ENCODE assay signal across 9 cellular contexts in the genomic region with DNA sequence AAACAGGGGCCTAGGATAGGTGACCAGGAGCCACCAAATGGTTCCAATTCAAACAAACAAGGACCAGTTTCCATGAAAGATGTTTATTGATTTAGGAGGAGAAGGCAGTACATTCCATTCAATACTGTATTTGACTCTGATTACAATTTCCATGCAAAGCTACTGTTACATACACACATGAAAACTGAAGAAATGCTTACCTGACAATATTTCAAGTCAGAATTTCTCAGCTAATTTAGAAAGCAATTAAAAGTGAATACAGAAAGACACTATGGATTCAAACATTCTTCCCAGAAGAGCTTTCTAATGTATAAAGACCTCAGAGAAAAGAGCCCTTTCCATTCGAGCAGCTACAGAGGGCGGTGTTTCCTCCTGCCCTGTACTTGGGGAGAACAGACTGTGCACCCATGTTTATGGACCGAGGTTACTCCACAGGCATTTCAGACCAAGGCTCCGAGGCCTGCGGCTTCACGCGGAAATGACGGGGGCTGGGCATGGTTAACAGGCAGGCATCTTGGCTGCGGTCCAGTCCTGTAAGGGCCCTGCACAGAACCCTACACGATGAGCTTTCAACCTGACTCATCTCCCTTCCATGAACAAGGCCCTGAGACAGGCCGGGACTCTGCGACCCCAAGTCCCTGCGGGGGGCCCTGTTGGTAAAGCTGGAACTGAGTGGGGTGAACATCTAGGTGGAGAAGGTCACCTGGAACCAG. TPM values are rescaled to one million over a fixed set of nuclear protein-coding genes. Genes with fewer than 3 reads are reported as not detected.
A peak's percentile ranks its signal among the peaks of the same experiment; 100 is the strongest.
DNase-seq lines count a peak whose midpoint lies in the region; ATAC-seq, FAIRE-seq and TF ChIP-seq lines count a peak whose summit lies in the region.
"Had no signal": no experiment of that assay in that cellular context is flagged by ENCODE, and none has a peak within 500 bp of the region (broad histone marks: within the 10 kb centered on the region; RNA-seq: fewer than 3 reads in every experiment).

No MANE protein-coding gene starts in this region.

- WGBS in hepatocyte (ENCODE audit: low lambda C conversion rate, missing lambda C conversion rate) = 66% methylated on average over 13 of the region's 13 CpGs

- intact Hi-C loops in activated T-helper 2 cell treated with anti-CD3 and anti-CD28 coated beads, Interferon-gamma antibody, Interleukin-2, Interleukin-4, amounts not matched to agents 10 μg/mL and 5 μg/mL and 100 μg/mL, durations not matched to agents 14 hours and 24 hours and 36 hours (cut with micrococcal nuclease) = no loop called here
- intact Hi-C loops in dorsolateral prefrontal cortex (cut with DNase I) = no loop called here
- intact Hi-C loops in kidney (cut with DNase I) = no loop called here

- no peak overlapping the region for H3K9ac ChIP-seq in kidney (ENCODE audit: low read length in 2 of 2)

- H2AFZ ChIP-seq in hepatocyte = no peak overlapping the region

- H3K36me3 ChIP-seq in hepatocyte (replicated peaks; ENCODE audit: insufficient read depth, low read depth) (peaks cover 8% of the 10 kb centered on the region), kidney (ENCODE audit: control insufficient read depth in 1 of 2, insufficient read depth in 2 of 2, low read length in 2 of 2) (peaks cover 40 to 54% of the 10 kb centered on the region in 2 donors)

- no peaks in the 10 kb centered on the region for H4K20me1 ChIP-seq in hepatocyte (ENCODE audit: insufficient read depth, poor library complexity, severe bottlenecking)

- no peaks in the 10 kb centered on the region for H3K4me1 ChIP-seq in hepatocyte (ENCODE audit: insufficient read depth)
- H3K4me1 ChIP-seq in kidney (ENCODE audit: control insufficient read depth in 1 of 2, insufficient read depth in 1 of 2, low read depth in 1 of 2, low read length in 2 of 2) = peaks cover 0 to 6% of the 10 kb centered on the region in 2 donors

- H3K4me1 Mint-ChIP-seq in activated T-helper 2 cell treated with anti-CD3 and anti-CD28 coated beads, Interferon-gamma antibody, Interleukin-2, Interleukin-4, amounts not matched to agents 10 μg/mL and 5 μg/mL and 100 μg/mL, durations not matched to agents 14 hours and 24 hours and 36 hours (ENCODE audit: low read depth) = peaks cover 10% of the 10 kb centered on the region

- no peaks in the 10 kb centered on the region for H3K9me3 Mint-ChIP-seq in activated T-helper 2 cell treated with anti-CD3 and anti-CD28 coated beads, Interferon-gamma antibody, Interleukin-2, Interleukin-4, amounts not matched to agents 10 μg/mL and 5 μg/mL and 100 μg/mL, durations not matched to agents 14 hours and 24 hours and 36 hours
- H3K9me3 Mint-ChIP-seq: dendritic cell treated with granulocyte-macrophage colony-stimulating factor and Interleukin-4, amounts not matched to agents 40 ng/mL and 50 ng/mL, for 4 days had no signal

- no peaks in the 10 kb centered on the region for H3K9me3 ChIP-seq in hepatocyte (ENCODE audit: low read depth)
- H3K9me3 ChIP-seq in kidney (ENCODE audit: control insufficient read depth in 1 of 2, low read length in 2 of 2) = no peaks in the 10 kb centered on the region

- no peak overlapping the region for H3K4me3 ChIP-seq in hepatocyte
- H3K4me3 ChIP-seq in dorsolateral prefrontal cortex = no peak overlapping the region
- H3K4me3 ChIP-seq in kidney (ENCODE audit: low read length in 2 of 2) = no peak overlapping the region

- peak overlapping the region; percentile 33 for H3K27ac Mint-ChIP-seq in activated T-helper 2 cell treated with anti-CD3 and anti-CD28 coated beads, Interferon-gamma antibody, Interleukin-2, Interleukin-4, amounts not matched to agents 10 μg/mL and 5 μg/mL and 100 μg/mL, durations not matched to agents 14 hours and 24 hours and 36 hours
- H3K27ac Mint-ChIP-seq: dendritic cell treated with granulocyte-macrophage colony-stimulating factor and Interleukin-4, amounts not matched to agents 40 ng/mL and 50 ng/mL, for 4 days had no signal

- no peak overlapping the region for H3K4me2 ChIP-seq in hepatocyte

- FAIRE-seq in kidney (lab: Jason Lieb, UNC) = no peak

- DNase-seq in DMS79 (lab: John Stamatoyannopoulos, UW) (peak; percentile 52), NCI-H2107 (lab: John Stamatoyannopoulos, UW) (peak; percentile 52), hepatocyte (ENCODE audit: low spot score) (peak; percentile 82), NCI-H1092 treated with DMSO at 0.1 percent for 48 hours (lab: John Stamatoyannopoulos, UW) (no peak), dorsolateral prefrontal cortex (no peak), kidney (no peak)
- DNase-seq in activated T-helper 2 cell treated with anti-CD3 and anti-CD28 coated beads, Interferon-gamma antibody, Interleukin-2, Interleukin-4, amounts not matched to agents 10 μg/mL and 5 μg/mL and 100 μg/mL, durations not matched to agents 14 hours and 24 hours and 36 hours (ENCODE audit: low spot score) = no peak

- H3K27ac ChIP-seq in hepatocyte (peak overlapping the region; percentile 55), dorsolateral prefrontal cortex (peak overlapping the region in 2 of 59 donors; percentile 7 to 63), kidney (ENCODE audit: low read depth in 2 of 2, low read length in 2 of 2) (no peak overlapping the region)

- TF ChIP-seq CTCF in hepatocyte (IDR thresholded peaks at IDR 0.05; ENCODE audit: poor library complexity) = no peak
- TF ChIP-seq CTCF in dorsolateral prefrontal cortex (IDR thresholded peaks at IDR 0.05 in 54 of 56, conservative IDR thresholded peaks at IDR 0.05 in 2 of 56; ENCODE audit: low read depth in 1 of 56, partially characterized antibody in 56 of 56) = no peak
- no peak for TF ChIP-seq CTCF in kidney (IDR thresholded peaks at IDR 0.05; ENCODE audit: borderline replicate concordance, extremely low read depth, insufficient read depth)

- no peaks in the 10 kb centered on the region for H3K27me3 Mint-ChIP-seq in activated T-helper 2 cell treated with anti-CD3 and anti-CD28 coated beads, Interferon-gamma antibody, Interleukin-2, Interleukin-4, amounts not matched to agents 10 μg/mL and 5 μg/mL and 100 μg/mL, durations not matched to agents 14 hours and 24 hours and 36 hours (ENCODE audit: low read depth)
- H3K27me3 Mint-ChIP-seq: dendritic cell treated with granulocyte-macrophage colony-stimulating factor and Interleukin-4, amounts not matched to agents 40 ng/mL and 50 ng/mL, for 4 days had no signal

- no peak for ATAC-seq in HG02642 (IDR thresholded peaks at IDR 0.05; ENCODE audit: poor library complexity, unreplicated experiment)

- H3K36me3 Mint-ChIP-seq in activated T-helper 2 cell treated with anti-CD3 and anti-CD28 coated beads, Interferon-gamma antibody, Interleukin-2, Interleukin-4, amounts not matched to agents 10 μg/mL and 5 μg/mL and 100 μg/mL, durations not matched to agents 14 hours and 24 hours and 36 hours (ENCODE audit: low read depth) = peaks cover 58% of the 10 kb centered on the region

- no peak overlapping the region for H3K4me3 Mint-ChIP-seq in activated T-helper 2 cell treated with anti-CD3 and anti-CD28 coated beads, Interferon-gamma antibody, Interleukin-2, Interleukin-4, amounts not matched to agents 10 μg/mL and 5 μg/mL and 100 μg/mL, durations not matched to agents 14 hours and 24 hours and 36 hours (ENCODE audit: low read depth)
- H3K4me3 Mint-ChIP-seq: dendritic cell treated with granulocyte-macrophage colony-stimulating factor and Interleukin-4, amounts not matched to agents 40 ng/mL and 50 ng/mL, for 4 days had no signal

- H3K27me3 ChIP-seq in hepatocyte (no peaks in the 10 kb centered on the region), dorsolateral prefrontal cortex (no peaks in the 10 kb centered on the region)

- H3K9me2 ChIP-seq in hepatocyte (replicated peaks; ENCODE audit: insufficient read depth) = no peaks in the 10 kb centered on the region

- H3K79me2 ChIP-seq in hepatocyte = no peaks in the 10 kb centered on the region

RNA-seq across cellular contexts. Expression of gene TCFL5, which starts 25.7 kb away (rescaled TPM):
- 5.7 and 7.1 TPM in 2 replicates for total RNA-seq in activated T-helper 2 cell treated with anti-CD3 and anti-CD28 coated beads, Interferon-gamma antibody, Interleukin-2, Interleukin-4, amounts not matched to agents 10 μg/mL and 5 μg/mL and 100 μg/mL, durations not matched to agents 14 hours and 24 hours and 36 hours
- total RNA-seq in hepatocyte = 9.1 and 9.5 TPM in 2 replicates
- polyA plus RNA-seq in hepatocyte = 8.5 and 10.5 TPM in 2 replicates
- total RNA-seq in dorsolateral prefrontal cortex = 10 to 100 TPM; 15.1 to 52.2 (median 27.7) TPM
- total RNA-seq in kidney = 11.5 TPM
- polyA plus RNA-seq in kidney (ENCODE audit: insufficient read depth, low read depth, low replicate concordance) = 6.1 TPM

RNA-seq across cellular contexts. Expression of gene DIDO1, which starts 39.0 kb away (rescaled TPM):
- total RNA-seq in activated T-helper 2 cell treated with anti-CD3 and anti-CD28 coated beads, Interferon-gamma antibody, Interleukin-2, Interleukin-4, amounts not matched to agents 10 μg/mL and 5 μg/mL and 100 μg/mL, durations not matched to agents 14 hours and 24 hours and 36 hours = 57.9 and 59.8 TPM in 2 replicates
- 31.5 and 31.6 TPM in 2 replicates for total RNA-seq in hepatocyte
- polyA plus RNA-seq in hepatocyte = 23.7 and 26.5 TPM in 2 replicates
- total RNA-seq in dorsolateral prefrontal cortex = 10 to 100 TPM; 37.4 to 68.3 (median 49.5) TPM
- total RNA-seq in kidney = 67.9 TPM
- polyA plus RNA-seq in kidney (ENCODE audit: insufficient read depth, low read depth, low replicate concordance) = 23.0 TPM

RNA-seq across cellular contexts. Expression of gene GID8, which starts 50.6 kb away (rescaled TPM):
- 50.5 and 53.7 TPM in 2 replicates for total RNA-seq in activated T-helper 2 cell treated with anti-CD3 and anti-CD28 coated beads, Interferon-gamma antibody, Interleukin-2, Interleukin-4, amounts not matched to agents 10 μg/mL and 5 μg/mL and 100 μg/mL, durations not matched to agents 14 hours and 24 hours and 36 hours
- total RNA-seq in hepatocyte (35.4 and 35.5 TPM in 2 replicates), dorsolateral prefrontal cortex (10 to 100 TPM; 27.0 to 46.6 (median 36.3) TPM), kidney (37.3 TPM)
- polyA plus RNA-seq in hepatocyte (16.5 and 17.9 TPM in 2 replicates), kidney (ENCODE audit: insufficient read depth, low read depth, low replicate concordance) (16.4 TPM)

Comparison
In these comparisons a context has a peak if more than half of its experiments do, and no peak if none do; other contexts are left out.
1. DNase-seq: peak in DMS79 (single experiment), NCI-H2107 (single experiment) and hepatocyte (single experiment); none in activated T-helper 2 cell treated with anti-CD3 and anti-CD28 coated beads, Interferon-gamma antibody, Interleukin-2, Interleukin-4, amounts not matched to agents 10 μg/mL and 5 μg/mL and 100 μg/mL, durations not matched to agents 14 hours and 24 hours and 36 hours (single experiment), NCI-H1092 treated with DMSO at 0.1 percent for 48 hours (single experiment), dorsolateral prefrontal cortex (0 of 10) and kidney (single experiment).